In the genomic region with DNA sequence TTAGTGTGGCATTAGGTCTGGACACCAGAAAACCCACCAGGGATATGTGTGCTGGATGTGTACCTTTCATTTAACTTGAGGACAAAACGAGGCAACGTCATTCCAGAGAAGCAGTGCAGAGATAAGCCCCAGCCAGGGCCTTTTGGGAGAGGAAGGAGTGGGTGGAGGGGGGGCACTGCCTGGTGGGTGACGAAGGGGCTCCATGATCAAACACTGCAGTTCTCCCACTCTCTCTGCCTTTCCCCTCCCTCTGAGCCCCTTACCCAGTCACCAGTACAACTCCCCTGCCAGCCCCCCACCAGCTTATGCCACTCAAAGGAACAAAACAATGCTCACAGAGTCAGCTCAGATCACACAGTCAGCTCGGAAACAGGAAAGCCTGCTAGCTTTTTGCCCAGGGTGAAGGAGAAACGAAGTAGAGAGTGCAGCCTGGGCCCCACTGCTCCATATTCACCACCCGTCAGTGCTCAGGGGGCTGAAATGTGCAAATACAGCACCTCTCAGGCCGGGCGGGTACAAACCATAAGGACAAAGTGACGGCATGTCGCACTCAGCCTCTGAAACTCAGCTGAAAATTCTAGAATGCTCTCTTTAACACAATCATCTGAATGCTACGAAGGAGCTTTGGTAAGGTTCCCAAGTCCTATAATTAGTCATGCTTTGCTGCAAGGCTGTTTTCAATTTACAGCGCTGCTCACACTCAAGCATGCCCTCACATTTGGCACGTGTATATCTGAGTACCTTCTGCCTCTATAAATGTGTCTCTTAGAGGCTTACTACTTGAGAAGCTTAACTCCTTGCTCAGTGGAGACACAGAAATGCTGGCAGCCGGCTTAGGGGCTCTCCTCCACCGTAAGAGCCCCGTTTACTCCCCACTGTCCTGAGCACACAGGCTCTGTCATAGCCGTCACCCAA, we compare ENCODE assay signal across 10 cellular contexts.
DNase-seq lines count a peak whose midpoint lies in the region; ATAC-seq and TF ChIP-seq lines count a peak whose summit lies in the region.
"Had no signal": no experiment of that assay in that cellular context is flagged by ENCODE, and none has a peak within 500 bp of the region (broad histone marks: within the 10 kb centered on the region; RNA-seq: fewer than 3 reads in every experiment).

No MANE protein-coding gene starts in this region.

- no peaks in the 10 kb centered on the region for H3K36me3 ChIP-seq in naive thymus-derived CD4-positive, alpha-beta T cell (ENCODE audit: control insufficient read depth in 2 of 3, insufficient read depth in 3 of 3, low read length in 3 of 3)
- H3K36me3 ChIP-seq: tibial nerve had no signal

- peak overlapping the region; percentile 75 to 80 for H3K27ac ChIP-seq in coronary artery
- H3K27ac ChIP-seq in naive thymus-derived CD4-positive, alpha-beta T cell (ENCODE audit: low read depth, low read length) = peak overlapping the region; percentile 3
- H3K27ac ChIP-seq: RWPE1 had no signal

- POLR2A ChIA-PET in naive thymus-derived CD4-positive, alpha-beta T cell (lab: Charles Lee) = no interaction called here

- peaks cover 0 to 15% of the 10 kb centered on the region in 2 donors for H3K4me1 ChIP-seq in naive thymus-derived CD4-positive, alpha-beta T cell (ENCODE audit: control insufficient read depth in 2 of 2, insufficient read depth in 2 of 2, low read length in 2 of 2)

- H3K9me3 ChIP-seq in naive thymus-derived CD4-positive, alpha-beta T cell (ENCODE audit: control insufficient read depth in 2 of 3, low read length in 3 of 3) = no peaks in the 10 kb centered on the region
- H3K9me3 ChIP-seq: tibial nerve had no signal

- peak overlapping the region; percentile 18 for H3K4me3 ChIP-seq in coronary artery
- H3K4me3 ChIP-seq in naive thymus-derived CD4-positive, alpha-beta T cell (ENCODE audit: low read length) = no peak overlapping the region
- H3K4me3 ChIP-seq: tibial nerve had no signal

- H3K9me3 Mint-ChIP-seq in naive thymus-derived CD4-positive, alpha-beta T cell = peaks cover 0 to 10% (median 0%) of the 10 kb centered on the region in 11 donors
- no peaks in the 10 kb centered on the region for H3K9me3 Mint-ChIP-seq in activated naive CD4-positive, alpha-beta T cell treated with anti-CD3 and anti-CD28 coated beads, Interleukin-2, amount 10 ng/mL, durations not matched to agents 7 days and 5 days

- peak; percentile 19 for DNase-seq in stimulated activated CD4-positive, alpha-beta T cell treated with anti-CD3 and anti-CD28 coated beads, Interleukin-4, amount 100 ng/mL, for 1 hour
- no peak for DNase-seq in stimulated activated CD4-positive, alpha-beta T cell treated with anti-CD3 and anti-CD28 coated beads, Interleukin-12 subunit alpha, Interleukin-12 subunit beta, amount 100 ng/mL, for 4 hours
- DNase-seq in coronary artery (ENCODE audit: low spot score) = no peak
- DNase-seq in naive thymus-derived CD4-positive, alpha-beta T cell = peak in 4 of 9 donors; percentile 21 to 32 (median 24)
- DNase-seq in activated naive CD4-positive, alpha-beta T cell treated with anti-CD3 and anti-CD28 coated beads, Interleukin-2, amount 10 ng/mL, durations not matched to agents 7 days and 5 days = no peak
- DNase-seq in NCI-H226 = no peak

- H3K36me3 Mint-ChIP-seq in naive thymus-derived CD4-positive, alpha-beta T cell = peaks cover 0 to 4% (median 0%) of the 10 kb centered on the region in 5 donors
- no peaks in the 10 kb centered on the region for H3K36me3 Mint-ChIP-seq in activated naive CD4-positive, alpha-beta T cell treated with anti-CD3 and anti-CD28 coated beads, Interleukin-2, amount 10 ng/mL, durations not matched to agents 7 days and 5 days

- CTCF ChIA-PET in naive thymus-derived CD4-positive, alpha-beta T cell (lab: Charles Lee) = interaction anchor here (0.6 to 0.9 kb wide), 4 partner anchors 22 to 292 kb away, joined by 3 to 6 read pairs (median 4); no protein-coding TSS in a partner anchor
- CTCF ChIA-PET in activated naive CD4-positive, alpha-beta T cell treated with anti-CD3 and anti-CD28 coated beads, Interleukin-2, amount 10 ng/mL, durations not matched to agents 7 days and 5 days (lab: Charles Lee) = no interaction called here

- H3K27ac Mint-ChIP-seq in naive thymus-derived CD4-positive, alpha-beta T cell = peak overlapping the region in 8 of 9 donors; percentile 66 to 90 (median 81)
- no peak overlapping the region for H3K27ac Mint-ChIP-seq in activated naive CD4-positive, alpha-beta T cell treated with anti-CD3 and anti-CD28 coated beads, Interleukin-2, amount 10 ng/mL, durations not matched to agents 7 days and 5 days

- intact Hi-C loops in naive thymus-derived CD4-positive, alpha-beta T cell (cut with micrococcal nuclease) = no loop called here

- TF ChIP-seq CTCF in coronary artery (IDR thresholded peaks at IDR 0.05) = no peak

- peaks cover 6 to 72% (median 31%) of the 10 kb centered on the region in 7 donors for H3K4me1 Mint-ChIP-seq in naive thymus-derived CD4-positive, alpha-beta T cell
- peaks cover 37% of the 10 kb centered on the region for H3K4me1 Mint-ChIP-seq in activated naive CD4-positive, alpha-beta T cell treated with anti-CD3 and anti-CD28 coated beads, Interleukin-2, amount 10 ng/mL, durations not matched to agents 7 days and 5 days

- ATAC-seq in naive thymus-derived CD4-positive, alpha-beta T cell = no peak
- ATAC-seq in GM18861 (IDR thresholded peaks at IDR 0.05; ENCODE audit: unreplicated experiment) (no peak), HG02970 (IDR thresholded peaks at IDR 0.05; ENCODE audit: low FRiP score, unreplicated experiment) (no peak)

- peaks cover 0 to 17% (median 0%) of the 10 kb centered on the region in 5 donors for H3K27me3 Mint-ChIP-seq in naive thymus-derived CD4-positive, alpha-beta T cell
- H3K27me3 Mint-ChIP-seq in activated naive CD4-positive, alpha-beta T cell treated with anti-CD3 and anti-CD28 coated beads, Interleukin-2, amount 10 ng/mL, durations not matched to agents 7 days and 5 days = peaks cover 9% of the 10 kb centered on the region

- peak overlapping the region in 9 of 10 donors; percentile 52 to 72 (median 66) for H3K4me3 Mint-ChIP-seq in naive thymus-derived CD4-positive, alpha-beta T cell
- no peak overlapping the region for H3K4me3 Mint-ChIP-seq in activated naive CD4-positive, alpha-beta T cell treated with anti-CD3 and anti-CD28 coated beads, Interleukin-2, amount 10 ng/mL, durations not matched to agents 7 days and 5 days

- no peaks in the 10 kb centered on the region for H3K27me3 ChIP-seq in naive thymus-derived CD4-positive, alpha-beta T cell (ENCODE audit: control insufficient read depth in 2 of 2, insufficient read depth in 2 of 2, low read length in 2 of 2)
- H3K27me3 ChIP-seq: tibial nerve had no signal
